23 cellular contexts compared by ENCODE assay signal in the genomic region with DNA sequence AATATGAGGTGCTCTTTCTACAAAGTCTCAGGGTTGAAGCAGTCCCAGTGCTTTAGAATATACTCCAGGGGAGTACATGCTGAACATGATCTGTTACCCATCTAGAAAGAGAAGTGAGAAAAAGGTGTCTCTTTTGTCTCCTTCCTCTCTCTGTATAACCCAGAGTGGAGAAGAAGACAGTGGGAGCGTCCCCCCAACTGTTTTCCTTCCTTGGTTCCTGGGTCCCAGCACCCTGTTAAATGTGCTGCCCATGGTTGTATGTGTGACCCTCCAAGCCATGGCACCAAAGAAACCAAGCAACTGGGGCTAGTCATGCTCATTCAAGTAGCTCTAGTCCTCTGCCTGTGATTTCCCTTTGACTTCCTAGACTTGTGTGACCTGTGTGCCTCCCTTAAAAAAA.
A peak's percentile ranks its signal among the peaks of the same experiment; 100 is the strongest.
DNase-seq lines count a peak whose midpoint lies in the region; ATAC-seq and TF ChIP-seq lines count a peak whose summit lies in the region.
"Had no signal": no experiment of that assay in that cellular context is flagged by ENCODE, and none has a peak within 500 bp of the region (broad histone marks: within the 10 kb centered on the region; RNA-seq: fewer than 3 reads in every experiment).

No MANE protein-coding gene starts in this region.

- H3K36me3 ChIP-seq in endodermal cell (ENCODE audit: control insufficient read depth, insufficient read depth, low read length) (no peaks in the 10 kb centered on the region), esophagus muscularis mucosa (no peaks in the 10 kb centered on the region)
- H3K36me3 ChIP-seq: BLaER1, heart right ventricle, tibial nerve, WERI-Rb-1 had no signal

- no peak for ATAC-seq in stimulated activated naive CD8-positive, alpha-beta T cell treated with anti-CD3 and anti-CD28 coated beads, Interleukin-15, amount 100 ng/mL, for 72 hours
- ATAC-seq: activated CD8-positive, alpha-beta memory T cell treated with anti-CD3 and anti-CD28 coated beads, Interleukin-2, amount 10 ng/mL, durations not matched to agents 7 days and 5 days; natural killer cell; psoas muscle; stimulated activated effector memory CD8-positive, alpha-beta T cell treated with anti-CD3 and anti-CD28 coated beads, Interleukin-12 subunit alpha, Interleukin-12 subunit beta, amount 100 ng/mL, for 72 hours had no signal

- TF ChIP-seq POLR2A in esophagus muscularis mucosa (IDR thresholded peaks at IDR 0.05; ENCODE audit: low read depth) = no peak

- no peak overlapping the region for H3K4me3 Mint-ChIP-seq in endodermal cell
- no peak overlapping the region for H3K4me3 Mint-ChIP-seq in stimulated activated naive CD8-positive, alpha-beta T cell treated with anti-CD3 and anti-CD28 coated beads, Interleukin-15, amount 100 ng/mL, for 72 hours
- H3K4me3 Mint-ChIP-seq: activated CD8-positive, alpha-beta memory T cell treated with anti-CD3 and anti-CD28 coated beads, Interleukin-2, amount 10 ng/mL, durations not matched to agents 7 days and 5 days; memory B cell; natural killer cell; stimulated activated effector memory CD8-positive, alpha-beta T cell treated with anti-CD3 and anti-CD28 coated beads, Interleukin-12 subunit alpha, Interleukin-12 subunit beta, amount 100 ng/mL, for 72 hours had no signal

- H3K4me3 ChIP-seq in endodermal cell (ENCODE audit: low read length) (peak overlapping the region; percentile 11), esophagus muscularis mucosa (no peak overlapping the region)
- H3K4me3 ChIP-seq: BLaER1, heart right ventricle, psoas muscle, smooth muscle cell, tibial nerve had no signal

- H3K36me3 Mint-ChIP-seq in endodermal cell (ENCODE audit: low read depth) = peaks cover 41% of the 10 kb centered on the region
- H3K36me3 Mint-ChIP-seq: activated CD8-positive, alpha-beta memory T cell treated with anti-CD3 and anti-CD28 coated beads, Interleukin-2, amount 10 ng/mL, durations not matched to agents 7 days and 5 days; memory B cell; stimulated activated effector memory CD8-positive, alpha-beta T cell treated with anti-CD3 and anti-CD28 coated beads, Interleukin-12 subunit alpha, Interleukin-12 subunit beta, amount 100 ng/mL, for 72 hours had no signal

- no peak for TF ChIP-seq EP300 in esophagus muscularis mucosa (IDR thresholded peaks at IDR 0.05)

- peaks cover 2% of the 10 kb centered on the region for H3K27me3 Mint-ChIP-seq in endodermal cell (ENCODE audit: insufficient read depth)
- H3K27me3 Mint-ChIP-seq in stimulated activated naive CD8-positive, alpha-beta T cell treated with anti-CD3 and anti-CD28 coated beads, Interleukin-15, amount 100 ng/mL, for 72 hours = no peaks in the 10 kb centered on the region
- H3K27me3 Mint-ChIP-seq: activated CD8-positive, alpha-beta memory T cell treated with anti-CD3 and anti-CD28 coated beads, Interleukin-2, amount 10 ng/mL, durations not matched to agents 7 days and 5 days; memory B cell had no signal

- H3K4me1 ChIP-seq in endodermal cell (ENCODE audit: control insufficient read depth, insufficient read depth, low read length) (no peaks in the 10 kb centered on the region), esophagus muscularis mucosa (no peaks in the 10 kb centered on the region)
- H3K4me1 ChIP-seq: BLaER1, heart right ventricle, psoas muscle, tibial nerve had no signal

- DNase-seq in DMS53 (lab: John Stamatoyannopoulos, UW) (peak; percentile 40), DMS53 treated with DMSO at 0.1 percent for 48 hours (lab: John Stamatoyannopoulos, UW; ENCODE audit: unreplicated experiment) (no peak), endodermal cell (peak; percentile 63), NCI-H1092 (lab: John Stamatoyannopoulos, UW) (no peak), esophagus muscularis mucosa (ENCODE audit: extremely low spot score) (no peak)
- peak; percentile 14 for DNase-seq in stimulated activated CD4-positive, alpha-beta T cell treated with anti-CD3 and anti-CD28 coated beads, Interleukin-15, amount 100 ng/mL, for 24 hours
- no peak for DNase-seq in stimulated activated CD4-positive, alpha-beta T cell treated with anti-CD3 and anti-CD28 coated beads, Interleukin-4, amount 100 ng/mL, for 24 hours
- peak; percentile 3 to 9 for DNase-seq in stimulated activated naive CD8-positive, alpha-beta T cell treated with anti-CD3 and anti-CD28 coated beads, Interleukin-15, amount 100 ng/mL, for 72 hours
- DNase-seq: 8988T; activated CD8-positive, alpha-beta memory T cell treated with anti-CD3 and anti-CD28 coated beads, Interleukin-2, amount 10 ng/mL, durations not matched to agents 7 days and 5 days; activated effector memory CD4-positive, alpha-beta T cell treated with anti-CD3 and anti-CD28 coated beads, Interleukin-2, amount 50 U/mL, for 16 hours; effector memory CD4-positive, alpha-beta T cell; natural killer cell; NCI-H1694 treated with DMSO at 0.1 percent for 48 hours; psoas muscle; Right ventricle myocardium superior had no signal

- intact Hi-C loops in esophagus muscularis mucosa (cut with DNase I) = loop anchor here (5.0 kb wide), 2 partner anchors 424 to 1874 kb away; no protein-coding TSS in a partner anchor

- WGBS in endodermal cell (ENCODE audit: insufficient coverage in 1 of 2, insufficient read length in 1 of 2), 2 experiments = 71 to 100% methylated on average over 1 of the region's 1 CpG
- WGBS in esophagus muscularis mucosa = 94% methylated on average over 1 of the region's 1 CpG

- H3K27me3 ChIP-seq in endodermal cell (ENCODE audit: control insufficient read depth, insufficient read depth, low read length, poor library complexity, severe bottlenecking) (no peaks in the 10 kb centered on the region), esophagus muscularis mucosa (no peaks in the 10 kb centered on the region)
- H3K27me3 ChIP-seq: BLaER1, heart right ventricle, tibial nerve had no signal

- no peak overlapping the region for H3K27ac Mint-ChIP-seq in endodermal cell
- no peak overlapping the region for H3K27ac Mint-ChIP-seq in stimulated activated naive CD8-positive, alpha-beta T cell treated with anti-CD3 and anti-CD28 coated beads, Interleukin-15, amount 100 ng/mL, for 72 hours
- H3K27ac Mint-ChIP-seq: activated CD8-positive, alpha-beta memory T cell treated with anti-CD3 and anti-CD28 coated beads, Interleukin-2, amount 10 ng/mL, durations not matched to agents 7 days and 5 days; memory B cell; natural killer cell; stimulated activated effector memory CD8-positive, alpha-beta T cell treated with anti-CD3 and anti-CD28 coated beads, Interleukin-12 subunit alpha, Interleukin-12 subunit beta, amount 100 ng/mL, for 72 hours had no signal

- no peak overlapping the region for H3K27ac ChIP-seq in endodermal cell (ENCODE audit: low read depth, low read length)
- H3K27ac ChIP-seq in esophagus muscularis mucosa (replicated peaks in 1 of 4) = no peak overlapping the region
- H3K27ac ChIP-seq: BLaER1, heart right ventricle, psoas muscle, tibial nerve, WERI-Rb-1 had no signal

- TF ChIP-seq CTCF in endodermal cell (conservative IDR thresholded peaks at IDR 0.05) (no peak), esophagus muscularis mucosa (IDR thresholded peaks at IDR 0.05) (no peak)

- H3K4me1 Mint-ChIP-seq in endodermal cell = peaks cover 1% of the 10 kb centered on the region
- H3K4me1 Mint-ChIP-seq in stimulated activated naive CD8-positive, alpha-beta T cell treated with anti-CD3 and anti-CD28 coated beads, Interleukin-15, amount 100 ng/mL, for 72 hours = no peaks in the 10 kb centered on the region
- H3K4me1 Mint-ChIP-seq: activated CD8-positive, alpha-beta memory T cell treated with anti-CD3 and anti-CD28 coated beads, Interleukin-2, amount 10 ng/mL, durations not matched to agents 7 days and 5 days; memory B cell; natural killer cell; stimulated activated effector memory CD8-positive, alpha-beta T cell treated with anti-CD3 and anti-CD28 coated beads, Interleukin-12 subunit alpha, Interleukin-12 subunit beta, amount 100 ng/mL, for 72 hours had no signal

- H3K9me3 ChIP-seq in endodermal cell (ENCODE audit: control insufficient read depth, low read length) (peaks cover 95% of the 10 kb centered on the region), esophagus muscularis mucosa (peaks cover 0 to 20% (median 19%) of the 10 kb centered on the region in 4 donors)

- H3K9me3 Mint-ChIP-seq in endodermal cell = peaks cover 83% of the 10 kb centered on the region
- peaks cover 32 to 36% of the 10 kb centered on the region in 2 donors for H3K9me3 Mint-ChIP-seq in stimulated activated naive CD8-positive, alpha-beta T cell treated with anti-CD3 and anti-CD28 coated beads, Interleukin-15, amount 100 ng/mL, for 72 hours

- H3K9ac ChIP-seq in endodermal cell (ENCODE audit: extremely low read depth, low read length, poor library complexity, severe bottlenecking) = no peak overlapping the region
- H3K9ac ChIP-seq: BLaER1 had no signal

Comparison
In these comparisons a context has a peak if more than half of its experiments do, and no peak if none do; other contexts are left out.
1. DNase-seq: peak in DMS53 (single experiment), stimulated activated CD4-positive, alpha-beta T cell treated with anti-CD3 and anti-CD28 coated beads, Interleukin-15, amount 100 ng/mL, for 24 hours (single experiment), endodermal cell (single experiment) and stimulated activated naive CD8-positive, alpha-beta T cell treated with anti-CD3 and anti-CD28 coated beads, Interleukin-15, amount 100 ng/mL, for 72 hours (2 of 2); none in DMS53 treated with DMSO at 0.1 percent for 48 hours (single experiment), stimulated activated CD4-positive, alpha-beta T cell treated with anti-CD3 and anti-CD28 coated beads, Interleukin-4, amount 100 ng/mL, for 24 hours (single experiment), NCI-H1092 (single experiment) and esophagus muscularis mucosa (single experiment).